In the genomic region with DNA sequence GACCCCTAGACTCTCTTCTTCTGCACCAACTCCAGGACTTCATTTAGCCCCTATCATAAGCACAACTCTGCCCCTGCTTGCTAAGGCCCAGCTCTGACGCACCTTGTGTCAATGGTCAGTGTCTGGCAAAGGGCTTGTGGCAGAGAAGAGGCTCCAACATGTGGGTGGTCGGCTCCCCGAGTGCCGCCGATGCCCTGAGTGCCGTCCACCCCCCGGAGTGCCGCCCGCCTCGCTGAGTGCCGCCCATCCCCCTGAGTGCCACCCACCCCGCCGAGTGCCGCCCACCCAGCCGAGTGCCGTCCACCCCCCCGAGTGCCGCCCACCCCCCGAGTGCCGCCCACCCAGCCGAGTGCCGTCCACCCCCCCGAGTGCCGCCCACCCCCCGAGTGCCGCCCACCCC, we compare ENCODE assay signal across 15 cellular contexts.
"Had no signal": no experiment of that assay in that cellular context is flagged by ENCODE, and none has a peak within 500 bp of the region (broad histone marks: within the 10 kb centered on the region; RNA-seq: fewer than 3 reads in every experiment).

No MANE protein-coding gene starts in this region.

- H3K27ac ChIP-seq: adrenal gland, neural progenitor cell, pancreas had no signal

- H3K36me3 Mint-ChIP-seq: activated naive CD4-positive, alpha-beta T cell treated with anti-CD3 and anti-CD28 coated beads, Interleukin-2, amount 50 U/mL, for 24 hours; neural progenitor cell; type B pancreatic cell had no signal

- H3K36me3 ChIP-seq: adrenal gland, neural progenitor cell, pancreas had no signal

- H3K27me3 Mint-ChIP-seq: activated naive CD4-positive, alpha-beta T cell treated with anti-CD3 and anti-CD28 coated beads, Interleukin-2, amount 50 U/mL, for 24 hours; type B pancreatic cell had no signal

- H3K4me1 Mint-ChIP-seq: activated naive CD4-positive, alpha-beta T cell treated with anti-CD3 and anti-CD28 coated beads, Interleukin-2, amount 50 U/mL, for 24 hours had no signal

- H3K27me3 ChIP-seq: adrenal gland, neural progenitor cell, pancreas had no signal

- H3K27ac Mint-ChIP-seq: activated naive CD4-positive, alpha-beta T cell treated with anti-CD3 and anti-CD28 coated beads, Interleukin-2, amount 50 U/mL, for 24 hours; neural progenitor cell had no signal

- H3K9me3 ChIP-seq: adrenal gland, pancreas had no signal

- H3K4me3 Mint-ChIP-seq: activated naive CD4-positive, alpha-beta T cell treated with anti-CD3 and anti-CD28 coated beads, Interleukin-2, amount 50 U/mL, for 24 hours; neural progenitor cell; type B pancreatic cell had no signal

- DNase-seq: activated CD4-positive, alpha-beta T cell treated with anti-CD3 and anti-CD28 coated beads for 1 hour; activated CD4-positive, alpha-beta T cell treated with anti-CD3 and anti-CD28 coated beads, Interleukin-2, amount 50 U/mL, for 48 hours; activated effector memory CD4-positive, alpha-beta T cell treated with anti-CD3 and anti-CD28 coated beads, Interleukin-2, amount 50 U/mL, for 16 hours; adrenal gland; erythroblast; kidney glomerular epithelial cell; mesenchymal stem cell; pancreas; stimulated activated CD4-positive, alpha-beta T cell treated with anti-CD3 and anti-CD28 coated beads, Interleukin-12 subunit alpha, Interleukin-12 subunit beta, amount 100 ng/mL, for 4 hours; stimulated activated CD4-positive, alpha-beta T cell treated with anti-CD3 and anti-CD28 coated beads, Interleukin-2, amount 100 ng/mL, for 24 hours; T-helper 1 cell had no signal

- H3K9me3 Mint-ChIP-seq: activated naive CD4-positive, alpha-beta T cell treated with anti-CD3 and anti-CD28 coated beads, Interleukin-2, amount 50 U/mL, for 24 hours; neural progenitor cell; type B pancreatic cell had no signal

- H3K4me3 ChIP-seq: adrenal gland, neural progenitor cell, pancreas had no signal

- H3K9ac ChIP-seq: neural progenitor cell had no signal

- FAIRE-seq: pancreas had no signal

- ATAC-seq: pancreas, SK-N-SH treated with all-trans-retinoic acid at 6 μM for 48 hours had no signal
